In the genomic region with DNA sequence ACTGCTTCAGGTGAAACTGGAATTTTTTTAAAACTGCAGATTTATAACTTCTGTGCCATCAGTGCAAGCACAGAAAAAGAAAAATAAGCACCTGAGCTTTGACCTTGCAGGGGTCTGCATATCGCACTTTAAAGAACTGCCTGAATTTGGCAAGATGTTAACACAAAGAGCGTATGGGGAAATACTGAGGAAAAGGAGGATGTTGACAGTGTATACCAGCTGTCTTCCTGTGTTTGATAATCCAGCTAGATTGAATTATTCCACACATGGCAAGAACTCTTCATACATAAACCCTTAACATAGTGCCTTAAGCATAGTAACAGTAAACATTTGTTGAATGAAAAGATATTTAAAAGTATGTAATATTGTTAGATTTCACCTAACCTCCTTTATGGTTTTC, we compare ENCODE assay signal across 2 cellular contexts.
TF ChIP-seq lines count a peak whose summit lies in the region.

No MANE protein-coding gene starts in this region.

TF ChIP-seq in A549, 52 proteins besides CTCF, POLR2A, EP300 and RAD21:
- TF ChIP-seq POLR2AphosphoS2 (conservative IDR thresholded peaks at IDR 0.05; ENCODE audit: low read length) = 0 out of 2 replicates have a peak, but pooled peaks have one; percentile 53
- TF ChIP-seq, protein P1, sequence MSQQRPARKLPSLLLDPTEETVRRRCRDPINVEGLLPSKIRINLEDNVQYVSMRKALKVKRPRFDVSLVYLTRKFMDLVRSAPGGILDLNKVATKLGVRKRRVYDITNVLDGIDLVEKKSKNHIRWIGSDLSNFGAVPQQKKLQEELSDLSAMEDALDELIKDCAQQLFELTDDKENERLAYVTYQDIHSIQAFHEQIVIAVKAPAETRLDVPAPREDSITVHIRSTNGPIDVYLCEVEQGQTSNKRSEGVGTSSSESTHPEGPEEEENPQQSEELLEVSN (IDR thresholded peaks at IDR 0.05; ENCODE audit: borderline replicate concordance, low read depth) = no peak

TF ChIP-seq in endothelial cell of umbilical vein, 7 proteins besides CTCF, POLR2A, EP300 and RAD21:
- TF ChIP-seq EZH2 (IDR thresholded peaks at IDR 0.05; ENCODE audit: borderline replicate concordance, low read depth, low read length, severe bottlenecking) = no peak
- TF ChIP-seq GATA2 (IDR thresholded peaks at IDR 0.05; ENCODE audit: insufficient read depth, insufficient read length, low read depth, low read length) = no peak
- TF ChIP-seq FOS (IDR thresholded peaks at IDR 0.05; ENCODE audit: borderline replicate concordance, insufficient read depth, low read length) = no peak
- no peak for TF ChIP-seq POLR2AphosphoS5 (IDR thresholded peaks at IDR 0.05; ENCODE audit: insufficient read depth, low read depth, low read length)
- TF ChIP-seq JUN (IDR thresholded peaks at IDR 0.05; ENCODE audit: borderline replicate concordance, insufficient read depth, insufficient read length, low read depth) = no peak
- TF ChIP-seq, protein P2, sequence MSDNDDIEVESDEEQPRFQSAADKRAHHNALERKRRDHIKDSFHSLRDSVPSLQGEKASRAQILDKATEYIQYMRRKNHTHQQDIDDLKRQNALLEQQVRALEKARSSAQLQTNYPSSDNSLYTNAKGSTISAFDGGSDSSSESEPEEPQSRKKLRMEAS (IDR thresholded peaks at IDR 0.05; ENCODE audit: insufficient read depth, insufficient read length) = no peak
